In genomic region chr6:2579241-2579761, GRCh38 we compare ENCODE assay signal across 16 cellular contexts.
A peak's percentile ranks its signal among the peaks of the same experiment; 100 is the strongest.
DNase-seq lines count a peak whose midpoint lies in the region; ATAC-seq and TF ChIP-seq lines count a peak whose summit lies in the region.
"Had no signal": no experiment of that assay in that cellular context is flagged by ENCODE, and none has a peak within 500 bp of the region (broad histone marks: within the 10 kb centered on the region; RNA-seq: fewer than 3 reads in every experiment).

No MANE protein-coding gene starts in this region.

- ATAC-seq in left cardiac atrium, result peak; percentile 79 to 93
- ATAC-seq: naive thymus-derived CD4-positive, alpha-beta T cell had no signal

- H3K4me3 ChIP-seq in cardiac fibroblast (replicated peaks in 1 of 2; ENCODE audit: low read depth in 2 of 2, low read length in 2 of 2), result no peak overlapping the region
- H3K4me3 ChIP-seq in mesodermal cell (ENCODE audit: extremely low read depth, insufficient read depth, low read length, poor library complexity, severe bottlenecking), result no peak overlapping the region
- H3K4me3 ChIP-seq: BLaER1 treated with 17β-estradiol and CSF1 and Interleukin-3, amounts not matched to agents 10 nM and 100 nM had no signal

- peak overlapping the region; percentile 80 for H3K27ac ChIP-seq in mesodermal cell (ENCODE audit: low read depth, low read length, severe bottlenecking)
- H3K27ac ChIP-seq: BLaER1 treated with 17β-estradiol and CSF1 and Interleukin-3, amounts not matched to agents 10 nM and 100 nM had no signal

- intact Hi-C loops in left cardiac atrium (cut with DNase I), result no loop called here

- peak; percentile 18 for DNase-seq in ELF-1 (ENCODE audit: low read depth, low spot score)
- peak; percentile 64 to 76 for DNase-seq in cardiac fibroblast (ENCODE audit: low read depth in 2 of 2)
- DNase-seq in left cardiac atrium, result peak; percentile 68
- no peak for DNase-seq in medulla oblongata (ENCODE audit: extremely low spot score)
- DNase-seq in activated effector memory CD4-positive, alpha-beta T cell treated with Interleukin-2 at 50 U/mL for 16 hours, result no peak
- DNase-seq in foreskin melanocyte, result no peak
- no peak for DNase-seq in activated gamma-delta T cell (lab: John Stamatoyannopoulos, UW)
- DNase-seq: activated CD8-positive, alpha-beta memory T cell treated with anti-CD3 and anti-CD28 coated beads for 24 hours; activated naive CD4-positive, alpha-beta T cell treated with Interleukin-2 at 50 U/mL for 16 hours; caudate nucleus; DMS53; naive thymus-derived CD4-positive, alpha-beta T cell; NCI-H2171 treated with DMSO at 0.1 percent for 48 hours; stimulated activated CD4-positive, alpha-beta T cell treated with anti-CD3 and anti-CD28 coated beads, Interleukin-2, amount 100 ng/mL, for 24 hours had no signal

- H3K4me1 ChIP-seq in mesodermal cell (ENCODE audit: control insufficient read depth, insufficient read depth, low read length, poor library complexity, severe bottlenecking), result peaks cover 23% of the 10 kb centered on the region

- H3K9me3 ChIP-seq in mesodermal cell (ENCODE audit: control insufficient read depth, low read length), result no peaks in the 10 kb centered on the region

- 87% methylated on average over 16 of the region's 16 CpGs for WGBS in mesodermal cell (ENCODE audit: insufficient coverage in 2 of 2), 2 experiments

- no peaks in the 10 kb centered on the region for H3K36me3 ChIP-seq in mesodermal cell (ENCODE audit: control insufficient read depth, insufficient read depth, low read length)
- H3K36me3 ChIP-seq: BLaER1 treated with 17β-estradiol and CSF1 and Interleukin-3, amounts not matched to agents 10 nM and 100 nM had no signal

- TF ChIP-seq CTCF in cardiac fibroblast (IDR thresholded peaks at IDR 0.05; ENCODE audit: low read depth, low read length), result no peak

Comparison
In these comparisons a context has a peak if more than half of its experiments do, and no peak if none do; other contexts are left out.
1. DNase-seq: peak in ELF-1 (single experiment), cardiac fibroblast (2 of 2) and left cardiac atrium (single experiment); none in medulla oblongata (single experiment), activated effector memory CD4-positive, alpha-beta T cell treated with Interleukin-2 at 50 U/mL for 16 hours (single experiment), foreskin melanocyte (single experiment) and activated gamma-delta T cell (single experiment).